ENCODE assay signal across 1 cellular context in the genomic region with DNA sequence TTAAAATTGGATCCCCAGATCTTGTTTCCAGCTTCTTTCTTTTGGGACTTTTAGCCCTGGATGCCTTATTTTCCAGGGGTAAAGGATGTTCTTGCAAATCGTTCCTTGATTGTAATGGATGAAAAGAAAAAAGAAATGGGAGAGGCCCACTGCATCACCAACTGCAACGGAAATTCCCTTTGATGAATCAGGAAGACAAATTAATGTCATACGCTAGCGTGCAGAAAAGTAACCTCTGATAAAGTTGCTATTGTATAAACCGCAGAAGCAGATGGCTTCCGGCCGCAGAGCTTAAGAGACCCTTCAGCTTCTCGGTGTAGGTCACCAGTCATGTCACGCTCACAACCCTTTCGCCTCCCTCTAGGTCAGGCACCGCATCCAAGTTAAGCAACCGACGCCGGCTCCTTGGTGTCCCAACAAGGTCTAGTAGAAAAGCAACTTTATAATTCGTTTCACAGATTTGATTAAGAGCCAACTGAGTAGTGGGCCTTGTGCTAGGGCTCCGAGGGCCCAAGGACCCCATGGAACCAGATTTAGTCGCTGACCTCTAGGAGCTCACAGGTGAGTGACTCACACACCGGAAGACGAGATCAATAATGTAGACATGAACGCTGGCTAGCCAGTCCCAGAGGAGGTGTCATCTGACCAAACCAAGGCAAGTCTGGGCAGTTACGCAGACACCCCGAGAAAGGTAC.
TF ChIP-seq lines count a peak whose summit lies in the region.

No MANE protein-coding gene starts in this region.

TF ChIP-seq in HepG2, 621 proteins besides CTCF, POLR2A, EP300 and RAD21 (continued from another document and continues in another):
- TF ChIP-seq ZNF710 (CRISPR knock-in tag; IDR thresholded peaks at IDR 0.05; ENCODE audit: borderline replicate concordance): no peak
- TF ChIP-seq NAIF1 (CRISPR knock-in tag; IDR thresholded peaks at IDR 0.05; ENCODE audit: borderline replicate concordance): no peak; the same call in 1 of the 2 replicates
- TF ChIP-seq ARID5B (CRISPR knock-in tag; IDR thresholded peaks at IDR 0.05): 0 out of 2 replicates have a peak, but pooled peaks have one; percentile 49
- TF ChIP-seq ZNF143 (CRISPR knock-in tag; IDR thresholded peaks at IDR 0.05): no peak
- TF ChIP-seq THYN1 (CRISPR knock-in tag; IDR thresholded peaks at IDR 0.05; ENCODE audit: borderline replicate concordance, low read depth): no peak
- TF ChIP-seq, protein P1, sequence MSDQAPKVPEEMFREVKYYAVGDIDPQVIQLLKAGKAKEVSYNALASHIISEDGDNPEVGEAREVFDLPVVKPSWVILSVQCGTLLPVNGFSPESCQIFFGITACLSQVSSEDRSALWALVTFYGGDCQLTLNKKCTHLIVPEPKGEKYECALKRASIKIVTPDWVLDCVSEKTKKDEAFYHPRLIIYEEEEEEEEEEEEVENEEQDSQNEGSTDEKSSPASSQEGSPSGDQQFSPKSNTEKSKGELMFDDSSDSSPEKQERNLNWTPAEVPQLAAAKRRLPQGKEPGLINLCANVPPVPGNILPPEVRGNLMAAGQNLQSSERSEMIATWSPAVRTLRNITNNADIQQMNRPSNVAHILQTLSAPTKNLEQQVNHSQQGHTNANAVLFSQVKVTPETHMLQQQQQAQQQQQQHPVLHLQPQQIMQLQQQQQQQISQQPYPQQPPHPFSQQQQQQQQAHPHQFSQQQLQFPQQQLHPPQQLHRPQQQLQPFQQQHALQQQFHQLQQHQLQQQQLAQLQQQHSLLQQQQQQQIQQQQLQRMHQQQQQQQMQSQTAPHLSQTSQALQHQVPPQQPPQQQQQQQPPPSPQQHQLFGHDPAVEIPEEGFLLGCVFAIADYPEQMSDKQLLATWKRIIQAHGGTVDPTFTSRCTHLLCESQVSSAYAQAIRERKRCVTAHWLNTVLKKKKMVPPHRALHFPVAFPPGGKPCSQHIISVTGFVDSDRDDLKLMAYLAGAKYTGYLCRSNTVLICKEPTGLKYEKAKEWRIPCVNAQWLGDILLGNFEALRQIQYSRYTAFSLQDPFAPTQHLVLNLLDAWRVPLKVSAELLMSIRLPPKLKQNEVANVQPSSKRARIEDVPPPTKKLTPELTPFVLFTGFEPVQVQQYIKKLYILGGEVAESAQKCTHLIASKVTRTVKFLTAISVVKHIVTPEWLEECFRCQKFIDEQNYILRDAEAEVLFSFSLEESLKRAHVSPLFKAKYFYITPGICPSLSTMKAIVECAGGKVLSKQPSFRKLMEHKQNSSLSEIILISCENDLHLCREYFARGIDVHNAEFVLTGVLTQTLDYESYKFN (CRISPR knock-in tag; conservative IDR thresholded peaks at IDR 0.05): peak; percentile 40; the same call in 1 of the 2 replicates
- TF ChIP-seq ZNF160 (CRISPR knock-in tag; IDR thresholded peaks at IDR 0.05): no peak
- no peak for TF ChIP-seq CEBPG (CRISPR knock-in tag; IDR thresholded peaks at IDR 0.05)
- TF ChIP-seq, protein P2, sequence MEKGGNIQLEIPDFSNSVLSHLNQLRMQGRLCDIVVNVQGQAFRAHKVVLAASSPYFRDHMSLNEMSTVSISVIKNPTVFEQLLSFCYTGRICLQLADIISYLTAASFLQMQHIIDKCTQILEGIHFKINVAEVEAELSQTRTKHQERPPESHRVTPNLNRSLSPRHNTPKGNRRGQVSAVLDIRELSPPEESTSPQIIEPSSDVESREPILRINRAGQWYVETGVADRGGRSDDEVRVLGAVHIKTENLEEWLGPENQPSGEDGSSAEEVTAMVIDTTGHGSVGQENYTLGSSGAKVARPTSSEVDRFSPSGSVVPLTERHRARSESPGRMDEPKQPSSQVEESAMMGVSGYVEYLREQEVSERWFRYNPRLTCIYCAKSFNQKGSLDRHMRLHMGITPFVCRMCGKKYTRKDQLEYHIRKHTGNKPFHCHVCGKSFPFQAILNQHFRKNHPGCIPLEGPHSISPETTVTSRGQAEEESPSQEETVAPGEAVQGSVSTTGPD (CRISPR knock-in tag; IDR thresholded peaks at IDR 0.05): no peak
- TF ChIP-seq NR2F1 (CRISPR knock-in tag; IDR thresholded peaks at IDR 0.05): peak; percentile 45 to 74; a peak in 3 of 4 replicates
- TF ChIP-seq KLF16 (CRISPR knock-in tag; IDR thresholded peaks at IDR 0.05): 0 out of 4 replicates have a peak, but pooled peaks of 1 of the 2 experiments have one; percentile 15
- no peak for TF ChIP-seq PAWR (CRISPR knock-in tag; IDR thresholded peaks at IDR 0.05; ENCODE audit: borderline replicate concordance)
- TF ChIP-seq, protein P3, sequence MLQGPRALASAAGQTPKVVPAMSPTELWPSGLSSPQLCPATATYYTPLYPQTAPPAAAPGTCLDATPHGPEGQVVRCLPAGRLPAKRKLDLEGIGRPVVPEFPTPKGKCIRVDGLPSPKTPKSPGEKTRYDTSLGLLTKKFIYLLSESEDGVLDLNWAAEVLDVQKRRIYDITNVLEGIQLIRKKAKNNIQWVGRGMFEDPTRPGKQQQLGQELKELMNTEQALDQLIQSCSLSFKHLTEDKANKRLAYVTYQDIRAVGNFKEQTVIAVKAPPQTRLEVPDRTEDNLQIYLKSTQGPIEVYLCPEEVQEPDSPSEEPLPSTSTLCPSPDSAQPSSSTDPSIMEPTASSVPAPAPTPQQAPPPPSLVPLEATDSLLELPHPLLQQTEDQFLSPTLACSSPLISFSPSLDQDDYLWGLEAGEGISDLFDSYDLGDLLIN (CRISPR knock-in tag; IDR thresholded peaks at IDR 0.05; ENCODE audit: borderline replicate concordance): no peak
- TF ChIP-seq SPEN (CRISPR knock-in tag; IDR thresholded peaks at IDR 0.05; ENCODE audit: low read depth): no peak
- no peak for TF ChIP-seq ZNF317 (CRISPR knock-in tag; IDR thresholded peaks at IDR 0.05)
- no peak; the same call in 1 of the 2 replicates for TF ChIP-seq ARID4A (CRISPR knock-in tag; IDR thresholded peaks at IDR 0.05; ENCODE audit: borderline replicate concordance)
- TF ChIP-seq UBTF (CRISPR knock-in tag; IDR thresholded peaks at IDR 0.05): peak; percentile 53
- TF ChIP-seq CHCHD3 (CRISPR knock-in tag; IDR thresholded peaks at IDR 0.05): no peak
- TF ChIP-seq TEAD3 (CRISPR knock-in tag; optimal IDR thresholded peaks at IDR 0.05; ENCODE audit: borderline replicate concordance): no peak
- TF ChIP-seq AGO2 (optimal IDR thresholded peaks at IDR 0.05; ENCODE audit: low read depth, low read length): no peak
- TF ChIP-seq, protein P4, sequence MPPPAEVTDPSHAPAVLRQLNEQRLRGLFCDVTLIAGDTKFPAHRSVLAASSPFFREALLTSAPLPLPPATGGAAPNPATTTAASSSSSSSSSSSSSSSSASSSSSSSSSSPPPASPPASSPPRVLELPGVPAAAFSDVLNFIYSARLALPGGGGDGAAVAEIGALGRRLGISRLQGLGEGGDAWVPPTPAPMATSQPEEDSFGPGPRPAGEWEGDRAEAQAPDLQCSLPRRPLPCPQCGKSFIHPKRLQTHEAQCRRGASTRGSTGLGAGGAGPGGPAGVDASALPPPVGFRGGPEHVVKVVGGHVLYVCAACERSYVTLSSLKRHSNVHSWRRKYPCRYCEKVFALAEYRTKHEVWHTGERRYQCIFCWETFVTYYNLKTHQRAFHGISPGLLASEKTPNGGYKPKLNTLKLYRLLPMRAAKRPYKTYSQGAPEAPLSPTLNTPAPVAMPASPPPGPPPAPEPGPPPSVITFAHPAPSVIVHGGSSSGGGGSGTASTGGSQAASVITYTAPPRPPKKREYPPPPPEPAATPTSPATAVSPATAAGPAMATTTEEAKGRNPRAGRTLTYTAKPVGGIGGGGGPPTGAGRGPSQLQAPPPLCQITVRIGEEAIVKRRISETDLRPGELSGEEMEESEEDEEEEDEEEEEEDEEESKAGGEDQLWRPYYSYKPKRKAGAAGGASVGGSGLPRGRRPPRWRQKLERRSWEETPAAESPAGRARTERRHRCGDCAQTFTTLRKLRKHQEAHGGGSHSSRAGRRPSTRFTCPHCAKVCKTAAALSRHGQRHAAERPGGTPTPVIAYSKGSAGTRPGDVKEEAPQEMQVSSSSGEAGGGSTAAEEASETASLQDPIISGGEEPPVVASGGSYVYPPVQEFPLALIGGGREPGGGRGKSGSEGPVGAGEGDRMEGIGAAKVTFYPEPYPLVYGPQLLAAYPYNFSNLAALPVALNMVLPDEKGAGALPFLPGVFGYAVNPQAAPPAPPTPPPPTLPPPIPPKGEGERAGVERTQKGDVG (CRISPR knock-in tag; IDR thresholded peaks at IDR 0.05; ENCODE audit: borderline replicate concordance): no peak
- no peak for TF ChIP-seq ELF3 (CRISPR knock-in tag; IDR thresholded peaks at IDR 0.05)
- no peak for TF ChIP-seq GLI4 (CRISPR knock-in tag; IDR thresholded peaks at IDR 0.05; ENCODE audit: borderline replicate concordance)
- TF ChIP-seq SP2 (CRISPR knock-in tag; IDR thresholded peaks at IDR 0.05): no peak
- TF ChIP-seq JUN (CRISPR knock-in tag; IDR thresholded peaks at IDR 0.05): 0 out of 2 replicates have a peak, but pooled peaks have one; percentile 31
- 0 out of 2 replicates have a peak, but pooled peaks have one; percentile 45 for TF ChIP-seq SALL1 (CRISPR knock-in tag; IDR thresholded peaks at IDR 0.05)
- TF ChIP-seq ZNF672 (CRISPR knock-in tag; IDR thresholded peaks at IDR 0.05): no peak
- TF ChIP-seq ZFP37 (CRISPR knock-in tag; IDR thresholded peaks at IDR 0.05; ENCODE audit: borderline replicate concordance): no peak
- TF ChIP-seq TOE1 (CRISPR knock-in tag; IDR thresholded peaks at IDR 0.05): no peak
